Comparison of ENCODE assay signal across 1 cellular context in the genomic region with DNA sequence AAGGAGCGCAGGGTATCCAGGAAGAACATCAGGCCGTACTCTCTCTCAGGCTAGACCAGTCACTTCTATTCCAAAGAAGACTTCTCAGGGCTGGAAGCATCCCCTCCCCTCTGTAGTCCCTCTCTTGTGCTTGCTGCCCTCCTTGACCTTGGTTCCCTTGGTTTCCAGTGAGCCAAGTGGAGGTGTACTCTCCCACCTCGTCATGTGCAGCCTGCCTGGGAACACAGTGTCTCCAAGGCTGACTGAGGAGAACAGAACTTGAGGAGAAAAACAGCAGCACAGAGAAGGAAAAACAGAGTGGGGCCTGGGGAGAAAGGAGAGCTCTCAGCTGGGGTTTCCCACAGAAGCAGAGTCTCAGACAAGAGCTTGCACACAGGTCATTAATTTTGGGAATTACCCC.
TF ChIP-seq lines count a peak whose summit lies in the region.

No MANE protein-coding gene starts in this region.

TF ChIP-seq in H1, 55 proteins besides CTCF, POLR2A, EP300 and RAD21:
- TF ChIP-seq SP2 (IDR thresholded peaks at IDR 0.05; ENCODE audit: low read length), result no peak
- TF ChIP-seq RNF2 (IDR thresholded peaks at IDR 0.05; ENCODE audit: borderline replicate concordance, low read depth, low read length, missing control alignments, poor library complexity, severe bottlenecking), result no peak
- TF ChIP-seq, protein P1, sequence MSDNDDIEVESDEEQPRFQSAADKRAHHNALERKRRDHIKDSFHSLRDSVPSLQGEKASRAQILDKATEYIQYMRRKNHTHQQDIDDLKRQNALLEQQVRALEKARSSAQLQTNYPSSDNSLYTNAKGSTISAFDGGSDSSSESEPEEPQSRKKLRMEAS (IDR thresholded peaks at IDR 0.05), result no peak
